10 cellular contexts compared by ENCODE assay signal in genomic region chr15:20645956-20646355, GRCh38.
DNase-seq lines count a peak whose midpoint lies in the region; ATAC-seq and TF ChIP-seq lines count a peak whose summit lies in the region.
"Had no signal": no experiment of that assay in that cellular context is flagged by ENCODE, and none has a peak within 500 bp of the region (broad histone marks: within the 10 kb centered on the region; RNA-seq: fewer than 3 reads in every experiment).

No MANE protein-coding gene starts in this region.

- peak; percentile 54 to 71 for ATAC-seq in activated T-cell treated with anti-CD3 and anti-CD28 coated beads, Interleukin-2, amount 50 U/mL, for 4 hours
- ATAC-seq in HG03460 (IDR thresholded peaks at IDR 0.05; ENCODE audit: unreplicated experiment) (peak; percentile 61), esophagus mucosa (peak; percentile 30), foreskin keratinocyte (no peak)
- ATAC-seq in stimulated activated naive CD8-positive, alpha-beta T cell treated with anti-CD3 and anti-CD28 coated beads, Interleukin-15, Interleukin-2, amounts not matched to agents 100 U/mL and 50 U/mL, for 24 hours, result peak; percentile 44
- ATAC-seq: GM23338 had no signal

- no peaks in the 10 kb centered on the region for H3K36me3 Mint-ChIP-seq in activated T-cell treated with anti-CD3 and anti-CD28 coated beads, Interleukin-2, amount 50 U/mL, for 4 hours (ENCODE audit: insufficient read depth)
- H3K36me3 Mint-ChIP-seq: neural progenitor cell had no signal

- no peak overlapping the region for H3K4me3 Mint-ChIP-seq in activated T-cell treated with anti-CD3 and anti-CD28 coated beads, Interleukin-2, amount 50 U/mL, for 4 hours
- H3K4me3 Mint-ChIP-seq: GM23338, neural progenitor cell had no signal

- H3K4me1 Mint-ChIP-seq in activated T-cell treated with anti-CD3 and anti-CD28 coated beads, Interleukin-2, amount 50 U/mL, for 4 hours (ENCODE audit: low read depth), result no peaks in the 10 kb centered on the region
- H3K4me1 Mint-ChIP-seq: GM23338, neural progenitor cell had no signal

- no peaks in the 10 kb centered on the region for H3K4me1 ChIP-seq in foreskin keratinocyte
- H3K4me1 ChIP-seq: neural progenitor cell had no signal

- no peaks in the 10 kb centered on the region for H3K9me3 Mint-ChIP-seq in activated T-cell treated with anti-CD3 and anti-CD28 coated beads, Interleukin-2, amount 50 U/mL, for 4 hours

- DNase-seq in activated T-cell treated with anti-CD3 and anti-CD28 coated beads, Interleukin-2, amount 50 U/mL, for 4 hours, result no peak
- DNase-seq in activated T-cell treated with anti-CD3 and anti-CD28 coated beads, Interleukin-2, amount 50 U/mL, for 1 hour, result no peak
- peak; percentile 27 for DNase-seq in stimulated activated naive CD8-positive, alpha-beta T cell treated with anti-CD3 and anti-CD28 coated beads, Interleukin-15, Interleukin-2, amounts not matched to agents 100 U/mL and 50 U/mL, for 24 hours
- DNase-seq in GOT3 (lab: John Stamatoyannopoulos, UW) (no peak), NCI-H446 (lab: John Stamatoyannopoulos, UW) (no peak), foreskin keratinocyte (no peak)

- no peak overlapping the region for H3K27ac ChIP-seq in foreskin keratinocyte
- H3K27ac ChIP-seq: neural progenitor cell had no signal

- peaks cover 4% of the 10 kb centered on the region for H3K27me3 Mint-ChIP-seq in activated T-cell treated with anti-CD3 and anti-CD28 coated beads, Interleukin-2, amount 50 U/mL, for 4 hours (ENCODE audit: low read depth)

- TF ChIP-seq CTCF in foreskin keratinocyte (conservative IDR thresholded peaks at IDR 0.05), result no peak

- no peaks in the 10 kb centered on the region for H3K27me3 ChIP-seq in foreskin keratinocyte
- H3K27me3 ChIP-seq: neural progenitor cell had no signal
